Comparison of ENCODE assay signal across 9 cellular contexts in genomic region chr5:177363565-177363964, GRCh38. TPM values are rescaled to one million over a fixed set of nuclear protein-coding genes. Genes with fewer than 3 reads are reported as not detected.
DNase-seq lines count a peak whose midpoint lies in the region; ATAC-seq, FAIRE-seq and TF ChIP-seq lines count a peak whose summit lies in the region.
"Had no signal": no experiment of that assay in that cellular context is flagged by ENCODE, and none has a peak within 500 bp of the region (broad histone marks: within the 10 kb centered on the region; RNA-seq: fewer than 3 reads in every experiment).

No MANE protein-coding gene starts in this region.

- H3K27me3 Mint-ChIP-seq in natural killer cell (ENCODE audit: low read depth in 2 of 2) (no peaks in the 10 kb centered on the region), MCF 10A (ENCODE audit: insufficient read depth, unreplicated experiment) (no peaks in the 10 kb centered on the region)
- no peaks in the 10 kb centered on the region for H3K27me3 Mint-ChIP-seq in natural killer cell treated with Interleukin-12 subunit alpha and Interleukin-12 subunit beta and Interleukin-15 and Interleukin-18, amount 100 ng/mL, for 72 hours

- H3K9me3 ChIP-seq in mucosa of stomach (ENCODE audit: control insufficient read depth, low read length) (no peaks in the 10 kb centered on the region), vagina (no peaks in the 10 kb centered on the region)

- BruUV-seq in MCF 10A (replicated peaks; lab: Mats Ljungman, UMichigan) = no TSS peak

- H3K9me3 Mint-ChIP-seq in natural killer cell = no peaks in the 10 kb centered on the region
- H3K9me3 Mint-ChIP-seq in natural killer cell treated with Interleukin-12 subunit alpha and Interleukin-12 subunit beta and Interleukin-15 and Interleukin-18, amount 100 ng/mL, for 72 hours = no peaks in the 10 kb centered on the region
- H3K9me3 Mint-ChIP-seq in MCF 10A (ENCODE audit: unreplicated experiment) = no peaks in the 10 kb centered on the region

- H3K36me3 Mint-ChIP-seq in natural killer cell = no peaks in the 10 kb centered on the region
- no peaks in the 10 kb centered on the region for H3K36me3 Mint-ChIP-seq in natural killer cell treated with Interleukin-12 subunit alpha and Interleukin-12 subunit beta and Interleukin-15 and Interleukin-18, amount 100 ng/mL, for 72 hours
- H3K36me3 Mint-ChIP-seq in MCF 10A (ENCODE audit: insufficient read depth, unreplicated experiment) = no peaks in the 10 kb centered on the region

- POLR2A ChIA-PET in MCF 10A (lab: Yijun Ruan, JAX) = interaction anchor here (1.0 to 4.9 kb wide), 4 partner anchors 8 to 26 kb away, joined by 3 to 30 read pairs (median 4); partner anchors contain the start of gene LMAN2

- no peak for TF ChIP-seq CTCF in natural killer cell (IDR thresholded peaks at IDR 0.05)
- no peak for TF ChIP-seq CTCF in MCF 10A (IDR thresholded peaks at IDR 0.05; ENCODE audit: unreplicated experiment)
- TF ChIP-seq CTCF in vagina (IDR thresholded peaks at IDR 0.05) = no peak

- peaks cover 31 to 57% of the 10 kb centered on the region in 2 donors for H3K4me1 Mint-ChIP-seq in natural killer cell
- peaks cover 51 to 53% of the 10 kb centered on the region in 2 donors for H3K4me1 Mint-ChIP-seq in natural killer cell treated with Interleukin-12 subunit alpha and Interleukin-12 subunit beta and Interleukin-15 and Interleukin-18, amount 100 ng/mL, for 72 hours (ENCODE audit: low read depth in 2 of 2)
- peaks cover 16% of the 10 kb centered on the region for H3K4me1 Mint-ChIP-seq in MCF 10A (ENCODE audit: insufficient read depth, unreplicated experiment)

- H3K27ac Mint-ChIP-seq in natural killer cell = no peak overlapping the region
- H3K27ac Mint-ChIP-seq in natural killer cell treated with Interleukin-12 subunit alpha and Interleukin-12 subunit beta and Interleukin-15 and Interleukin-18, amount 100 ng/mL, for 72 hours = peak overlapping the region in 1 of 2 donors; percentile 76
- no peak overlapping the region for H3K27ac Mint-ChIP-seq in MCF 10A (ENCODE audit: low read depth, unreplicated experiment)

- no peak for FAIRE-seq in RCC 7860 (lab: Jason Lieb, UNC)

- intact Hi-C loops in natural killer cell (cut with micrococcal nuclease) = loop anchor here (5.0 kb wide), 1 partner anchor 36 kb away; no protein-coding TSS in a partner anchor
- intact Hi-C loops in MCF 10A (cut with micrococcal nuclease) = loop anchor here (2.0 kb wide), 1 partner anchor 45 kb away; no protein-coding TSS in a partner anchor
- intact Hi-C loops in vagina (cut with DNase I) = no loop called here

- peak overlapping the region; percentile 37 for H3K4me3 Mint-ChIP-seq in natural killer cell
- H3K4me3 Mint-ChIP-seq in natural killer cell treated with Interleukin-12 subunit alpha and Interleukin-12 subunit beta and Interleukin-15 and Interleukin-18, amount 100 ng/mL, for 72 hours = no peak overlapping the region
- H3K4me3 Mint-ChIP-seq in MCF 10A (ENCODE audit: unreplicated experiment) = peak overlapping the region; percentile 79

- no peak for TF ChIP-seq POLR2A in vagina (IDR thresholded peaks at IDR 0.05)

- DNase-seq in natural killer cell = no peak
- DNase-seq in natural killer cell treated with Interleukin-12 subunit alpha and Interleukin-12 subunit beta and Interleukin-15 and Interleukin-18, amount 100 ng/mL, for 72 hours (ENCODE audit: low spot score) = no peak
- DNase-seq in MCF 10A (ENCODE audit: unreplicated experiment) = no peak
- no peak for DNase-seq in vagina (ENCODE audit: extremely low spot score in 2 of 2)
- no peak for DNase-seq in RCC 7860 (ENCODE audit: low spot score)
- DNase-seq in cortex of kidney (lab: John Stamatoyannopoulos, UW) = no peak
- no peak for DNase-seq in A172 (ENCODE audit: low spot score)

- H3K4me1 ChIP-seq in mucosa of stomach (ENCODE audit: control insufficient read depth, insufficient read depth, low read length) (peaks cover 56% of the 10 kb centered on the region), vagina (peaks cover 53% of the 10 kb centered on the region)

- H3K4me3 ChIP-seq in mucosa of stomach (ENCODE audit: low read length) = peak overlapping the region; percentile 31
- H3K4me3 ChIP-seq in vagina = peak overlapping the region; percentile 50 to 51

- no peak for ATAC-seq in natural killer cell
- no peak for ATAC-seq in natural killer cell treated with Interleukin-12 subunit alpha and Interleukin-12 subunit beta and Interleukin-15 and Interleukin-18, amount 100 ng/mL, for 72 hours

- H3K9ac ChIP-seq in mucosa of stomach (ENCODE audit: low read length) = no peak overlapping the region

- no peaks in the 10 kb centered on the region for H3K27me3 ChIP-seq in mucosa of stomach (ENCODE audit: control insufficient read depth, insufficient read depth, low read length)
- no peaks in the 10 kb centered on the region for H3K27me3 ChIP-seq in vagina
- H3K27me3 ChIP-seq: foreskin keratinocyte had no signal

- no peaks in the 10 kb centered on the region for H3K36me3 ChIP-seq in mucosa of stomach (ENCODE audit: control insufficient read depth, insufficient read depth, low read length)
- no peaks in the 10 kb centered on the region for H3K36me3 ChIP-seq in vagina

- CTCF ChIA-PET in MCF 10A (lab: Yijun Ruan, JAX) = interaction anchor here (0.5 to 1.8 kb wide), 6 partner anchors 13 to 424 kb away, joined by 3 to 6 read pairs (median 4); no protein-coding TSS in a partner anchor

- H3K27ac ChIP-seq in vagina = no peak overlapping the region
- H3K27ac ChIP-seq: foreskin keratinocyte had no signal

RNA-seq across cellular contexts. Expression of gene RGS14, which starts 5.8 kb away (rescaled TPM):
- total RNA-seq in natural killer cell (10 to 100 TPM; 57.3 to 87.0 (median 66.1) TPM), MCF 10A (2022) (7.8 and 12.6 TPM in 2 replicates), vagina (49.1 TPM)
- 10 to 100 TPM; 26.5 to 45.4 TPM for total RNA-seq in natural killer cell treated with Interleukin-12 subunit alpha and Interleukin-12 subunit beta and Interleukin-15 and Interleukin-18, amount 100 ng/mL, for 72 hours
- total RNA-seq in A172 (2014; rRNA removed; shearing (Covaris generic)) = 28.2 and 36.5 TPM in 2 replicates

RNA-seq across cellular contexts. Expression of gene LMAN2, which starts 12.1 kb away (rescaled TPM):
- 100 to 1,000 TPM; 112 to 124 (median 114) TPM for total RNA-seq in natural killer cell
- total RNA-seq in natural killer cell treated with Interleukin-12 subunit alpha and Interleukin-12 subunit beta and Interleukin-15 and Interleukin-18, amount 100 ng/mL, for 72 hours = 100 to 1,000 TPM; 136 to 150 TPM
- total RNA-seq in MCF 10A (2022) = 221 and 279 TPM in 2 replicates
- 166 TPM for total RNA-seq in vagina
- 361 and 423 TPM in 2 replicates for total RNA-seq in A172 (2014; rRNA removed; shearing (Covaris generic))

RNA-seq across cellular contexts. Expression of gene SLC34A1, which starts 20.7 kb away (rescaled TPM):
- total RNA-seq in natural killer cell (under 1 TPM; 0.50 to 0.66 (median 0.63) TPM), MCF 10A (2022) (not detected in 2 replicates), vagina (not detected)
- not detected for total RNA-seq in natural killer cell treated with Interleukin-12 subunit alpha and Interleukin-12 subunit beta and Interleukin-15 and Interleukin-18, amount 100 ng/mL, for 72 hours
- 0.05 TPM in 1 of 2 replicates, not detected in the other for total RNA-seq in A172 (2014; rRNA removed; shearing (Covaris generic))
- total RNA-seq: foreskin keratinocyte had no signal

RNA-seq across cellular contexts. Expression of gene PFN3, which starts 36.9 kb away (rescaled TPM):
- total RNA-seq in natural killer cell (not detected), MCF 10A (2022) (not detected in 2 replicates), vagina (not detected)
- total RNA-seq in natural killer cell treated with Interleukin-12 subunit alpha and Interleukin-12 subunit beta and Interleukin-15 and Interleukin-18, amount 100 ng/mL, for 72 hours = not detected
- not detected in 2 replicates for total RNA-seq in A172 (2014; rRNA removed; shearing (Covaris generic))
- total RNA-seq: foreskin keratinocyte had no signal

RNA-seq across cellular contexts. Expression of gene F12, which starts 45.8 kb away (rescaled TPM):
- total RNA-seq in natural killer cell (1 to 10 TPM in 1 of 3 donors, under 1 TPM in 2; 0.66 to 1.7 (median 0.93) TPM), MCF 10A (2022) (13.6 and 16.5 TPM in 2 replicates), vagina (5.2 TPM)
- total RNA-seq in natural killer cell treated with Interleukin-12 subunit alpha and Interleukin-12 subunit beta and Interleukin-15 and Interleukin-18, amount 100 ng/mL, for 72 hours = under 1 TPM in 1 of 2 donors, not detected in 1; 0.45 TPM
- total RNA-seq in A172 (2014; rRNA removed; shearing (Covaris generic)) = 5.6 and 11.3 TPM in 2 replicates
